Comparison of ENCODE assay signal across 24 cellular contexts in the genomic region with DNA sequence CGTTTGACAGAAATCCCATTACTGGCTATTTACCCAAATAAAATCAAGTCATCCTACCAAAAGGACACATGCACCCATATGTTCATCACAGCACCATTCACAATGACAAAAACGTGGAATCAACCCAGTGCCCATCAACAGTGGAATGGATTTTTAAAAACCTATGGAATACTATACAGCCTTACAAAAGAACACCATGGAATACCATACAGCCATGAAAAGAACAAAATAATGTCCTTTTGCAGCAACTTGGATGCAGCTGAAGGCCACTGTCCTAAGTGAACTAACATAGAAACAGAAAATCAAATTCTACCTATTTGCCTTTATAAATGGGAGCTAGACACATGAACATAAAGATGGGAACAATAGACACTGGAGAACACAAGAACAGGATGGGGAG. TPM values are rescaled to one million over a fixed set of nuclear protein-coding genes. Genes with fewer than 3 reads are reported as not detected.
DNase-seq lines count a peak whose midpoint lies in the region; ATAC-seq, FAIRE-seq and TF ChIP-seq lines count a peak whose summit lies in the region.
"Had no signal": no experiment of that assay in that cellular context is flagged by ENCODE, and none has a peak within 500 bp of the region (broad histone marks: within the 10 kb centered on the region; RNA-seq: fewer than 3 reads in every experiment).

No MANE protein-coding gene starts in this region.

- no peak overlapping the region for H3K27ac ChIP-seq in H1 (ENCODE audit: low read depth, low read length)
- H3K27ac ChIP-seq: BLaER1 had no signal

- no peak overlapping the region for H3K9ac ChIP-seq in H1 (replicated peaks in 1 of 4; ENCODE audit: extremely low read depth in 1 of 4, low read depth in 3 of 4, low read length in 3 of 4)
- H3K9ac ChIP-seq: BLaER1 had no signal

- H2BK12ac ChIP-seq in H1 (ENCODE audit: low read depth, low read length): no peak overlapping the region

- POLR2A ChIA-PET in Caco-2 (lab: Charles Lee) (no interaction called here), WTC11 (lab: Charles Lee) (no interaction called here), H1 (lab: Charles Lee; ENCODE audit: partially characterized antibody) (no interaction called here)

- no TSS peak for BruUV-seq in Caco-2 (replicated peaks; lab: Mats Ljungman, UMichigan)

- peaks cover 32% of the 10 kb centered on the region for H3K4me1 ChIP-seq in Caco-2
- H3K4me1 ChIP-seq in H1 (replicated peaks in 1 of 4; ENCODE audit: control insufficient read depth in 3 of 4, insufficient read depth in 4 of 4, low read length in 3 of 4): no peaks in the 10 kb centered on the region
- H3K4me1 ChIP-seq: BE2C, BLaER1 had no signal

- H3K4me2 ChIP-seq in H1 (ENCODE audit: insufficient read depth in 1 of 2, low read depth in 2 of 2, low read length in 2 of 2): no peak overlapping the region
- H3K4me2 ChIP-seq: BLaER1 had no signal

- no peak for TF ChIP-seq EP300 in H1 (IDR thresholded peaks at IDR 0.05; ENCODE audit: borderline replicate concordance in 1 of 2, low read depth in 2 of 2, low read length in 2 of 2)

- H3K27me3 ChIP-seq in Caco-2 (replicated peaks; ENCODE audit: control insufficient read depth, insufficient read depth, low read length): no peaks in the 10 kb centered on the region
- no peaks in the 10 kb centered on the region for H3K27me3 ChIP-seq in H1 (replicated peaks in 1 of 4; ENCODE audit: control insufficient read depth in 3 of 4, extremely low read depth in 1 of 4, insufficient read depth in 3 of 4, low read length in 3 of 4)
- H3K27me3 ChIP-seq: BE2C, BLaER1 had no signal

- WGBS in H1 (ENCODE audit: extremely low coverage in 1 of 2, insufficient coverage in 1 of 2, insufficient read length in 1 of 2, insufficient replicate concordance in 2 of 2, low coverage in 1 of 2, low lambda C conversion rate in 2 of 2, missing lambda C conversion rate in 1 of 2), 2 experiments: 91% methylated on average over 2 of the region's 2 CpGs; no CpG with 5 or more reads in 1 of the 2 experiments

- H3K36me3 ChIP-seq in Caco-2 (ENCODE audit: control insufficient read depth, insufficient read depth, low read length) (no peaks in the 10 kb centered on the region), H1 (ENCODE audit: control insufficient read depth in 2 of 4, insufficient read depth in 4 of 4, low read length in 3 of 4) (no peaks in the 10 kb centered on the region)
- H3K36me3 ChIP-seq: BE2C, BLaER1 had no signal

- peaks cover 7% of the 10 kb centered on the region for H3K36me3 Mint-ChIP-seq in Caco-2 (ENCODE audit: insufficient read depth, unreplicated experiment)
- no peaks in the 10 kb centered on the region for H3K36me3 Mint-ChIP-seq in WTC11
- H3K36me3 Mint-ChIP-seq: CD14-positive monocyte; CD4-positive, alpha-beta memory T cell; CD4-positive, CD25-positive, alpha-beta regulatory T cell; CD8-positive, alpha-beta memory T cell had no signal

- no peak for FAIRE-seq in H1 (lab: Jason Lieb, UNC)
- FAIRE-seq: A204.1, D721Med, G401.6, GM12891, GM18507, GM19239 had no signal

- peaks cover 34% of the 10 kb centered on the region for H3K4me1 Mint-ChIP-seq in Caco-2 (ENCODE audit: low read depth, unreplicated experiment)
- no peaks in the 10 kb centered on the region for H3K4me1 Mint-ChIP-seq in WTC11
- H3K4me1 Mint-ChIP-seq: CD8-positive, alpha-beta memory T cell had no signal

- H3K79me2 ChIP-seq in H1 (ENCODE audit: control insufficient read depth in 1 of 2, insufficient read depth in 2 of 2, low read length in 2 of 2): no peaks in the 10 kb centered on the region

- intact Hi-C loops in Caco-2 (cut with micrococcal nuclease; ENCODE audit: unreplicated experiment): loop anchor here (5.0 kb wide), 2 partner anchors 77 to 138 kb away; partner anchors contain the start of gene CNKSR3

- H3K4ac ChIP-seq in H1 (replicated peaks; ENCODE audit: insufficient read length, low read depth, low read length): no peak overlapping the region

- DNase-seq in Caco-2 (no peak), WTC11 (ENCODE audit: low spot score) (no peak), H1 (ENCODE audit: low read depth in 1 of 2, low spot score in 2 of 2) (no peak), NCI-H510A treated with DMSO at 0.1 percent for 48 hours (lab: John Stamatoyannopoulos, UW) (no peak), AG20443 (ENCODE audit: low spot score) (no peak)
- DNase-seq in stimulated activated naive CD4-positive, alpha-beta T cell treated with Interleukin-2 at 50 U/mL for 16 hours (lab: John Stamatoyannopoulos, UW): no peak
- DNase-seq: 8988T; BE2C; C1 segment of cervical spinal cord; Calu3; CD4-positive, alpha-beta memory T cell; CD4-positive, CD25-positive, alpha-beta regulatory T cell; CD8-positive, alpha-beta memory T cell; COR-L47; DMS79 treated with DMSO at 0.1 percent for 48 hours; GF-D8 had no signal

- no peak overlapping the region for H3K4me3 ChIP-seq in Caco-2 (ENCODE audit: low read depth, low read length)
- H3K4me3 ChIP-seq in H1 (ENCODE audit: extremely low read depth in 1 of 4, insufficient read depth in 2 of 4, low read depth in 3 of 4, low read length in 4 of 4): no peak overlapping the region
- H3K4me3 ChIP-seq: BLaER1 had no signal

- no peaks in the 10 kb centered on the region for H4K20me1 ChIP-seq in H1 (replicated peaks in 1 of 2; ENCODE audit: control insufficient read depth in 1 of 2, insufficient read depth in 2 of 2, low read length in 2 of 2)
- H4K20me1 ChIP-seq: BLaER1 had no signal

- H3K56ac ChIP-seq in H1 (replicated peaks; ENCODE audit: insufficient read length, low read depth, low read length): no peak overlapping the region

- H4K91ac ChIP-seq in H1 (replicated peaks; ENCODE audit: insufficient read length, low read length): no peak overlapping the region

- no peak overlapping the region for H3K4me3 Mint-ChIP-seq in Caco-2 (ENCODE audit: unreplicated experiment)
- no peak overlapping the region for H3K4me3 Mint-ChIP-seq in WTC11
- H3K4me3 Mint-ChIP-seq: CD14-positive monocyte; CD4-positive, CD25-positive, alpha-beta regulatory T cell; CD8-positive, alpha-beta memory T cell had no signal

- no peaks in the 10 kb centered on the region for H3K9me3 Mint-ChIP-seq in Caco-2 (ENCODE audit: unreplicated experiment)
- peaks cover 12% of the 10 kb centered on the region for H3K9me3 Mint-ChIP-seq in WTC11
- H3K9me3 Mint-ChIP-seq: CD14-positive monocyte; CD4-positive, alpha-beta memory T cell; CD8-positive, alpha-beta memory T cell had no signal

- H3K27me3 Mint-ChIP-seq in Caco-2 (ENCODE audit: insufficient read depth, unreplicated experiment) (no peaks in the 10 kb centered on the region), WTC11 (ENCODE audit: low read depth) (no peaks in the 10 kb centered on the region)
- H3K27me3 Mint-ChIP-seq: CD4-positive, CD25-positive, alpha-beta regulatory T cell had no signal

- H2BK120ac ChIP-seq in H1 (replicated peaks; ENCODE audit: low read depth, low read length): no peak overlapping the region

- H4K5ac ChIP-seq in H1 (ENCODE audit: insufficient read length, low read depth, low read length): no peak overlapping the region

- no peaks in the 10 kb centered on the region for H3K9me3 ChIP-seq in Caco-2
- peaks cover 0 to 5% of the 10 kb centered on the region in 2 experiments; a peak in 1 of 4 replicates for H3K9me3 ChIP-seq in H1 (ENCODE audit: insufficient read depth in 2 of 2, low read depth in 1 of 2, low read length in 1 of 2)
- H3K9me3 ChIP-seq: BE2C had no signal

- H3K14ac ChIP-seq in H1 (ENCODE audit: insufficient read length): no peak overlapping the region

- H2BK15ac ChIP-seq in H1 (ENCODE audit: low read length): no peak overlapping the region

- no peak for TF ChIP-seq POLR2A in H1 (IDR thresholded peaks at IDR 0.05; ENCODE audit: control extremely low read depth in 1 of 2, low read depth in 2 of 2, low read length in 2 of 2)

- no peak overlapping the region for H3K18ac ChIP-seq in H1 (ENCODE audit: extremely low read depth, low read length)

- CTCF ChIA-PET in Caco-2 (lab: Charles Lee): no interaction called here
- CTCF ChIA-PET in WTC11 (lab: Charles Lee): no interaction called here
- CTCF ChIA-PET in H1 (lab: Charles Lee; ENCODE audit: partially characterized antibody): no interaction called here

- TF ChIP-seq CTCF in Caco-2 (IDR thresholded peaks at IDR 0.05; ENCODE audit: insufficient read depth in 1 of 2, low read depth in 1 of 2, low read length in 1 of 2, severe bottlenecking in 1 of 2, unreplicated experiment in 1 of 2): no peak
- no peak for TF ChIP-seq CTCF in WTC11 (IDR thresholded peaks at IDR 0.05)
- TF ChIP-seq CTCF in H1 (IDR thresholded peaks at IDR 0.05; ENCODE audit: control extremely low read depth in 1 of 3, insufficient read depth in 1 of 3, low read depth in 1 of 3, low read length in 3 of 3): no peak

- no peaks in the 10 kb centered on the region; the same call in 1 of the 2 replicates for H3K23me2 ChIP-seq in H1 (ENCODE audit: low read depth, low read length)

- no peak overlapping the region for H2AK5ac ChIP-seq in H1 (ENCODE audit: low read depth, low read length)

- H4K8ac ChIP-seq in H1 (ENCODE audit: extremely low read depth, insufficient read depth, low read length): no peak overlapping the region

- H3K79me1 ChIP-seq in H1 (ENCODE audit: low read depth, low read length): no peaks in the 10 kb centered on the region

- peak overlapping the region; percentile 48 for H3K27ac Mint-ChIP-seq in Caco-2 (ENCODE audit: unreplicated experiment)
- H3K27ac Mint-ChIP-seq in WTC11: no peak overlapping the region
- H3K27ac Mint-ChIP-seq: CD4-positive, alpha-beta memory T cell; CD4-positive, CD25-positive, alpha-beta regulatory T cell; CD8-positive, alpha-beta memory T cell had no signal

- H2BK20ac ChIP-seq in H1 (ENCODE audit: low read length): no peak overlapping the region

- ATAC-seq in WTC11: no peak

- no peak overlapping the region for H2AFZ ChIP-seq in H1 (ENCODE audit: low read length)

- H2BK5ac ChIP-seq in H1 (ENCODE audit: low read depth, low read length): no peak overlapping the region

- TF ChIP-seq RAD21 in H1 (IDR thresholded peaks at IDR 0.05 in 1 of 2, conservative IDR thresholded peaks at IDR 0.05 in 1 of 2; ENCODE audit: low read depth in 2 of 2, low read length in 2 of 2): no peak

- no peak overlapping the region for H3K23ac ChIP-seq in H1 (ENCODE audit: insufficient read length)

TF ChIP-seq in H1, 55 proteins besides CTCF, POLR2A, EP300 and RAD21 (continues in another document):
- peak; percentile 97 for TF ChIP-seq KDM1A (IDR thresholded peaks at IDR 0.05; ENCODE audit: borderline replicate concordance, low read length)
- TF ChIP-seq SAP30 (IDR thresholded peaks at IDR 0.05; ENCODE audit: insufficient read depth, insufficient replicate concordance, low read length): no peak

RNA-seq across cellular contexts. Expression of gene IPCEF1, which starts 17.4 kb away (rescaled TPM):
- 1.4 and 1.9 TPM in 2 replicates for total RNA-seq in Caco-2 (2022)
- total RNA-seq in WTC11 (2021): 0.25 to 1.3 TPM (median 1.2 TPM) in 3 replicates
- 0.44 and 0.78 TPM in 2 replicates for total RNA-seq in H1 (2021; fragmentation: NEBNext Ultra II Directional; extraction: Animal tissue kit (Norgen Biotek cat#: 25700))
- polyA plus RNA-seq in H1 (2011; rRNA removed): 0.05 and 0.41 TPM in 2 replicates
- 0.25 TPM for polyA plus RNA-seq in H1 (2011; cell fraction: cytosol; rRNA removed)
- 0.66 TPM for polyA plus RNA-seq in H1 (2011; cell fraction: nucleus; rRNA removed)
- 0.50 to 0.74 TPM (median 0.65 TPM) in 4 replicates for polyA plus RNA-seq in H1 (2012, experiment 1 of 2)
- polyA plus RNA-seq in H1 (2012, experiment 2 of 2): 0.03 TPM
- 0.59 TPM for polyA plus RNA-seq in H1 (2013, experiment 1 of 2)
- 0.35 TPM for polyA plus RNA-seq in H1 (2013, experiment 2 of 2)
- 2.6 and 5.5 TPM in 2 replicates for polyA minus RNA-seq in H1 (2011; rRNA and poly(A)+ RNA removed)
- not detected for polyA minus RNA-seq in H1 (2011; cell fraction: cytosol; rRNA and poly(A)+ RNA removed)
- 2.3 TPM for polyA minus RNA-seq in H1 (2011; cell fraction: nucleus; rRNA and poly(A)+ RNA removed)
